In genomic region chr1:36481771-36482723, GRCh38 we compare ENCODE assay signal across 11 cellular contexts. TPM values are rescaled to one million over a fixed set of nuclear protein-coding genes. Genes with fewer than 3 reads are reported as not detected.
DNase-seq lines count a peak whose midpoint lies in the region; ATAC-seq and TF ChIP-seq lines count a peak whose summit lies in the region.
"Had no signal": no experiment of that assay in that cellular context is flagged by ENCODE, and none has a peak within 500 bp of the region (broad histone marks: within the 10 kb centered on the region; RNA-seq: fewer than 3 reads in every experiment).

No MANE protein-coding gene starts in this region.

- H3K4me3 ChIP-seq in right lobe of liver (peak overlapping the region in 1 of 3 donors; percentile 18), subcutaneous abdominal adipose tissue (ENCODE audit: low read depth in 1 of 5, low read length in 5 of 5) (peak overlapping the region; percentile 26 to 53 (median 44))

- H3K9me3 ChIP-seq in right lobe of liver (no peaks in the 10 kb centered on the region), subcutaneous abdominal adipose tissue (ENCODE audit: control insufficient read depth in 5 of 5, low read length in 5 of 5) (no peaks in the 10 kb centered on the region)

- no peak overlapping the region for H3K27ac Mint-ChIP-seq in activated T-cell treated with anti-CD3 and anti-CD28 coated beads, Interleukin-2, amount 50 U/mL, for 72 hours
- H3K27ac Mint-ChIP-seq in activated T-helper 17 cell treated with anti-CD3 and anti-CD28 coated beads, Interleukin-2, amount 50 U/mL, for 72 hours, result peak overlapping the region; percentile 4

- H3K27ac ChIP-seq in right lobe of liver (peak overlapping the region in 2 of 3 donors; percentile 37 to 51), subcutaneous abdominal adipose tissue (ENCODE audit: low read depth, low read length) (no peak overlapping the region)

- H3K4me1 ChIP-seq in right lobe of liver (peaks cover 0 to 20% (median 5%) of the 10 kb centered on the region in 4 donors), subcutaneous abdominal adipose tissue (ENCODE audit: control insufficient read depth in 5 of 5, insufficient read depth in 5 of 5, low read length in 5 of 5) (peaks cover 0 to 28% (median 14%) of the 10 kb centered on the region in 5 donors)

- H3K36me3 Mint-ChIP-seq in activated T-cell treated with anti-CD3 and anti-CD28 coated beads, Interleukin-2, amount 50 U/mL, for 72 hours (ENCODE audit: insufficient read depth in 2 of 2), result no peaks in the 10 kb centered on the region
- no peaks in the 10 kb centered on the region for H3K36me3 Mint-ChIP-seq in activated T-helper 17 cell treated with anti-CD3 and anti-CD28 coated beads, Interleukin-2, amount 50 U/mL, for 72 hours (ENCODE audit: low read depth)

- no peak for DNase-seq in activated T-cell treated with anti-CD3 and anti-CD28 coated beads, Interleukin-2, amount 50 U/mL, for 72 hours
- no peak for DNase-seq in activated T-cell treated with anti-CD3 and anti-CD28 coated beads, Interleukin-2, amount 50 U/mL, for 48 hours
- DNase-seq in right lobe of liver (no peak), hypothalamus (lab: John Stamatoyannopoulos, UW) (no peak), NCI-H2081 treated with DMSO at 0.1 percent for 48 hours (lab: John Stamatoyannopoulos, UW) (no peak)
- DNase-seq: NCI-H526; stimulated activated CD4-positive, alpha-beta T cell treated with anti-CD3 and anti-CD28 coated beads, Interleukin-4, amount 100 ng/mL, for 24 hours had no signal

- peaks cover 10% of the 10 kb centered on the region for H3K4me1 Mint-ChIP-seq in activated T-cell treated with anti-CD3 and anti-CD28 coated beads, Interleukin-2, amount 50 U/mL, for 72 hours (ENCODE audit: low read depth)
- no peaks in the 10 kb centered on the region for H3K4me1 Mint-ChIP-seq in activated T-helper 17 cell treated with anti-CD3 and anti-CD28 coated beads, Interleukin-2, amount 50 U/mL, for 72 hours

- no peak for TF ChIP-seq CTCF in right lobe of liver (IDR thresholded peaks at IDR 0.05)

- no peaks in the 10 kb centered on the region for H3K9me3 Mint-ChIP-seq in activated T-cell treated with anti-CD3 and anti-CD28 coated beads, Interleukin-2, amount 50 U/mL, for 72 hours
- H3K9me3 Mint-ChIP-seq in activated T-helper 17 cell treated with anti-CD3 and anti-CD28 coated beads, Interleukin-2, amount 50 U/mL, for 72 hours, result no peaks in the 10 kb centered on the region

- ATAC-seq in activated T-cell treated with anti-CD3 and anti-CD28 coated beads, Interleukin-2, amount 50 U/mL, for 72 hours (replicated peaks in 1 of 2), result peak; percentile 35 to 45
- no peak for ATAC-seq in activated T-helper 17 cell treated with anti-CD3 and anti-CD28 coated beads, Interleukin-2, amount 50 U/mL, for 72 hours (replicated peaks)
- no peak for ATAC-seq in right lobe of liver
- ATAC-seq in GM21717 (IDR thresholded peaks at IDR 0.05; ENCODE audit: unreplicated experiment), result no peak

- intact Hi-C loops in right lobe of liver (cut with DNase I), result no loop called here

- H3K9ac ChIP-seq in subcutaneous abdominal adipose tissue (ENCODE audit: low read length in 5 of 5), result peak overlapping the region in 4 of 5 donors; percentile 22 to 62 (median 45)

- no peaks in the 10 kb centered on the region for H3K27me3 ChIP-seq in right lobe of liver
- H3K27me3 ChIP-seq in subcutaneous abdominal adipose tissue (ENCODE audit: control insufficient read depth in 5 of 5, insufficient read depth in 4 of 5, low read length in 5 of 5), result peaks cover 0 to 6% (median 3%) of the 10 kb centered on the region in 5 donors

- peak overlapping the region; percentile 20 to 75 for H3K4me3 Mint-ChIP-seq in activated T-cell treated with anti-CD3 and anti-CD28 coated beads, Interleukin-2, amount 50 U/mL, for 72 hours
- no peak overlapping the region for H3K4me3 Mint-ChIP-seq in activated T-helper 17 cell treated with anti-CD3 and anti-CD28 coated beads, Interleukin-2, amount 50 U/mL, for 72 hours

- peaks cover 5% of the 10 kb centered on the region for H3K27me3 Mint-ChIP-seq in activated T-cell treated with anti-CD3 and anti-CD28 coated beads, Interleukin-2, amount 50 U/mL, for 72 hours (ENCODE audit: low read depth)
- peaks cover 6% of the 10 kb centered on the region for H3K27me3 Mint-ChIP-seq in activated T-helper 17 cell treated with anti-CD3 and anti-CD28 coated beads, Interleukin-2, amount 50 U/mL, for 72 hours

- WGBS in right lobe of liver (ENCODE audit: insufficient coverage, low coverage, low lambda C conversion rate, missing lambda C conversion rate), result 31% methylated on average over 18 of the region's 26 CpGs

- TF ChIP-seq POLR2A in right lobe of liver (IDR thresholded peaks at IDR 0.05), result no peak

- H3K36me3 ChIP-seq in right lobe of liver (no peaks in the 10 kb centered on the region), subcutaneous abdominal adipose tissue (ENCODE audit: control insufficient read depth in 5 of 5, insufficient read depth in 5 of 5, low read length in 5 of 5) (peaks cover 0 to 3% (median 0%) of the 10 kb centered on the region in 5 donors)

RNA-seq across cellular contexts. Expression of gene CSF3R, which starts 0.7 kb away (rescaled TPM):
- total RNA-seq in activated T-cell treated with anti-CD3 and anti-CD28 coated beads, Interleukin-2, amount 50 U/mL, for 72 hours, result under 1 TPM; 0.30 to 0.79 TPM
- total RNA-seq in activated T-helper 17 cell treated with anti-CD3 and anti-CD28 coated beads, Interleukin-2, amount 50 U/mL, for 72 hours, result under 1 TPM in 1 of 2 donors, not detected in 1; 0.90 TPM
- total RNA-seq in right lobe of liver, result 10 to 100 TPM in 3 of 6 experiments, 1 to 10 TPM in 3; 4.1 to 14.0 (median 9.5) TPM
- total RNA-seq: MCF 10A had no signal

RNA-seq across cellular contexts. Expression of gene MRPS15, which starts 17.9 kb away (rescaled TPM):
- total RNA-seq in activated T-cell treated with anti-CD3 and anti-CD28 coated beads, Interleukin-2, amount 50 U/mL, for 72 hours, result 10 to 100 TPM; 71.7 to 74.5 TPM
- 100 to 1,000 TPM in 1 of 2 donors, 10 to 100 TPM in 1; 57.3 to 128 TPM for total RNA-seq in activated T-helper 17 cell treated with anti-CD3 and anti-CD28 coated beads, Interleukin-2, amount 50 U/mL, for 72 hours
- 10 to 100 TPM; 44.9 to 63.6 (median 55.1) TPM for total RNA-seq in right lobe of liver

RNA-seq across cellular contexts. Expression of gene OSCP1, which starts 31.8 kb away (rescaled TPM):
- total RNA-seq in activated T-cell treated with anti-CD3 and anti-CD28 coated beads, Interleukin-2, amount 50 U/mL, for 72 hours, result 1 to 10 TPM; 1.4 to 2.1 TPM
- 1 to 10 TPM; 1.5 to 1.8 TPM for total RNA-seq in activated T-helper 17 cell treated with anti-CD3 and anti-CD28 coated beads, Interleukin-2, amount 50 U/mL, for 72 hours
- total RNA-seq in right lobe of liver, result 1 to 10 TPM in 5 of 6 experiments, under 1 TPM in 1; 0.40 to 4.9 (median 1.7) TPM

Comparison
In these comparisons a context has a peak if more than half of its experiments do, and no peak if none do; other contexts are left out.
1. ATAC-seq: peak in activated T-cell treated with anti-CD3 and anti-CD28 coated beads, Interleukin-2, amount 50 U/mL, for 72 hours (2 of 2); none in activated T-helper 17 cell treated with anti-CD3 and anti-CD28 coated beads, Interleukin-2, amount 50 U/mL, for 72 hours (single experiment), right lobe of liver (0 of 4) and GM21717 (single experiment).